16 cellular contexts compared by ENCODE assay signal in the genomic region with DNA sequence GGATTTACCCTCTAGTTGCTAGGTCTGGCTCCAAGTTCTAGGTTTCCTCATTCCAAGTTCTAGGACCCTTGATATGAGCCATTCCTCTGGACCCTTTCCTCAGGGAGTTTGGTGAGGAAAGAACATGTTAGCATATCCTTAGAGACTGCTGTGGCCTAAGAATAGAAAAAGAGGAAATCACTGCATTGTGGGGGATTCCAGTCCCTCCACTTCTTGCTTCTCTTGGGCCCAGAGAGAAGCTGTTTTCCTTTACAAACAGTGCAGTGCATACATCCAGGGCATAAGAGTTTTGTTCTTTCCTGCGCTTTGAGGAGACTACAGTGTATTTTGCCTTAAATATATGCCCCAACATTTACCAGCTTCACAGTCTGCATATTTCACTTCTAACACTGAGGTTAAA.
"Had no signal": no experiment of that assay in that cellular context is flagged by ENCODE, and none has a peak within 500 bp of the region (broad histone marks: within the 10 kb centered on the region; RNA-seq: fewer than 3 reads in every experiment).

No MANE protein-coding gene starts in this region.

- H3K9me3 Mint-ChIP-seq: activated naive CD8-positive, alpha-beta T cell treated with anti-CD3 and anti-CD28 coated beads for 36 hours; activated T-helper 1 cell treated with anti-CD3 and anti-CD28 coated beads, Interleukin-12 subunit alpha, Interleukin-12 subunit beta, Interleukin-2, Interleukin-4 antibody, amounts not matched to agents 30 ng/mL and 10 ng/mL and 1 ng/mL, durations not matched to agents 14 hours and 24 hours and 36 hours; naive thymus-derived CD4-positive, alpha-beta T cell had no signal

- H3K36me3 Mint-ChIP-seq: activated naive CD8-positive, alpha-beta T cell treated with anti-CD3 and anti-CD28 coated beads for 36 hours; naive thymus-derived CD4-positive, alpha-beta T cell; stimulated activated naive B cell treated with anti-CD40 and anti-IgM and Interleukin-4, amounts not matched to agents 10 μg/mL and 1 μg/mL and 100 μg/mL, for 72 hours had no signal

- FAIRE-seq: colon, islet of Langerhans had no signal

- H3K27ac Mint-ChIP-seq: activated naive CD8-positive, alpha-beta T cell treated with anti-CD3 and anti-CD28 coated beads for 36 hours; activated T-helper 1 cell treated with anti-CD3 and anti-CD28 coated beads, Interleukin-12 subunit alpha, Interleukin-12 subunit beta, Interleukin-2, Interleukin-4 antibody, amounts not matched to agents 30 ng/mL and 10 ng/mL and 1 ng/mL, durations not matched to agents 14 hours and 24 hours and 36 hours; naive thymus-derived CD4-positive, alpha-beta T cell; stimulated activated naive B cell treated with anti-CD40 and anti-IgM and Interleukin-4, amounts not matched to agents 10 μg/mL and 1 μg/mL and 100 μg/mL, for 72 hours had no signal

- DNase-seq: activated naive CD8-positive, alpha-beta T cell treated with anti-CD3 and anti-CD28 coated beads for 36 hours; amygdala; body of pancreas; caudate nucleus; erythroblast; gastrocnemius medialis; left colon; lower lobe of right lung; naive thymus-derived CD4-positive, alpha-beta T cell; posterior cingulate gyrus; stimulated activated CD4-positive, alpha-beta T cell treated with anti-CD3 and anti-CD28 coated beads, Interleukin-2, amount 100 ng/mL, for 48 hours; stimulated activated naive B cell treated with anti-CD40 and anti-IgM and Interleukin-4, amounts not matched to agents 10 μg/mL and 1 μg/mL and 100 μg/mL, for 72 hours; tibial artery had no signal

- ATAC-seq: body of pancreas; gastrocnemius medialis; left colon; lower lobe of right lung; naive thymus-derived CD4-positive, alpha-beta T cell had no signal

- H3K4me3 Mint-ChIP-seq: activated naive CD8-positive, alpha-beta T cell treated with anti-CD3 and anti-CD28 coated beads for 36 hours; activated T-helper 1 cell treated with anti-CD3 and anti-CD28 coated beads, Interleukin-12 subunit alpha, Interleukin-12 subunit beta, Interleukin-2, Interleukin-4 antibody, amounts not matched to agents 30 ng/mL and 10 ng/mL and 1 ng/mL, durations not matched to agents 14 hours and 24 hours and 36 hours; naive thymus-derived CD4-positive, alpha-beta T cell; stimulated activated naive B cell treated with anti-CD40 and anti-IgM and Interleukin-4, amounts not matched to agents 10 μg/mL and 1 μg/mL and 100 μg/mL, for 72 hours had no signal

- H3K27me3 Mint-ChIP-seq: stimulated activated naive B cell treated with anti-CD40 and anti-IgM and Interleukin-4, amounts not matched to agents 10 μg/mL and 1 μg/mL and 100 μg/mL, for 72 hours had no signal
